Comparison of ENCODE assay signal across 9 cellular contexts in genomic region chr6:39792501-39793450, GRCh38. TPM values are rescaled to one million over a fixed set of nuclear protein-coding genes. Genes with fewer than 3 reads are reported as not detected.
A peak's percentile ranks its signal among the peaks of the same experiment; 100 is the strongest.
DNase-seq lines count a peak whose midpoint lies in the region; ATAC-seq, FAIRE-seq and TF ChIP-seq lines count a peak whose summit lies in the region.
"Had no signal": no experiment of that assay in that cellular context is flagged by ENCODE, and none has a peak within 500 bp of the region (broad histone marks: within the 10 kb centered on the region; RNA-seq: fewer than 3 reads in every experiment).

No MANE protein-coding gene starts in this region.

- TF ChIP-seq CTCF in cardiac fibroblast (IDR thresholded peaks at IDR 0.05; ENCODE audit: low read depth, low read length) (no peak), RWPE1 (conservative IDR thresholded peaks at IDR 0.05; ENCODE audit: low read depth) (no peak)

- CTCF ChIA-PET in RWPE1 (lab: Yijun Ruan, JAX) = interaction anchor here (0.6 to 0.7 kb wide), 2 partner anchors 49 to 906 kb away, joined by 3 read pairs; no protein-coding TSS in a partner anchor

- H3K4me1 ChIP-seq in HUES48 (ENCODE audit: control insufficient read depth, insufficient read depth, low read length) = peaks cover 11% of the 10 kb centered on the region; the same call in 1 of the 2 replicates
- no peaks in the 10 kb centered on the region for H3K4me1 ChIP-seq in small intestine (ENCODE audit: control insufficient read depth in 2 of 2, insufficient read depth in 1 of 2, low read depth in 1 of 2, low read length in 1 of 2)

- peaks cover 20% of the 10 kb centered on the region for H3K27me3 ChIP-seq in HUES48 (ENCODE audit: control insufficient read depth, insufficient read depth, low read length)
- H3K27me3 ChIP-seq in small intestine (ENCODE audit: control insufficient read depth in 2 of 2, insufficient read depth in 2 of 2, low read length in 2 of 2) = peaks cover 0 to 3% of the 10 kb centered on the region in 2 donors

- ATAC-seq in HG03139 (IDR thresholded peaks at IDR 0.05; ENCODE audit: unreplicated experiment) = no peak

- no peak for FAIRE-seq in small intestine (lab: Jason Lieb, UNC)

- H3K4me3 ChIP-seq in HUES48 (ENCODE audit: low read depth, low read length) (peak overlapping the region; percentile 75), cardiac fibroblast (replicated peaks in 1 of 2; ENCODE audit: low read depth in 2 of 2, low read length in 2 of 2) (peak overlapping the region; percentile 53 to 62), small intestine (ENCODE audit: low read depth in 1 of 2, low read length in 2 of 2) (peak overlapping the region; percentile 20 to 32)

- no peaks in the 10 kb centered on the region for H3K9me3 ChIP-seq in HUES48 (ENCODE audit: control insufficient read depth, insufficient read depth, low read length)
- no peaks in the 10 kb centered on the region for H3K9me3 ChIP-seq in small intestine (ENCODE audit: control insufficient read depth, low read depth)

- 17 to 21% (median 20%) methylated on average over 31 to 33 of the region's 33 CpGs for WGBS in small intestine, 3 donors

- peak in 1 of 2 donors; percentile 21 for DNase-seq in cardiac fibroblast (ENCODE audit: low read depth in 2 of 2)
- peak; percentile 57 for DNase-seq in left kidney (ENCODE audit: low read depth, low spot score)
- no peak for DNase-seq in small intestine
- no peak for DNase-seq in COLO829 (ENCODE audit: low spot score)
- no peak for DNase-seq in RWPE1 (ENCODE audit: low spot score)
- DNase-seq in T-helper 9 cell = no peak
- DNase-seq: NCI-H187 had no signal

- H3K9ac ChIP-seq in HUES48 (ENCODE audit: low read depth, low read length) = peak overlapping the region; percentile 61

- POLR2A ChIA-PET in RWPE1 (lab: Yijun Ruan, JAX; ENCODE audit: low non-redundant PET) = no interaction called here

- no peak overlapping the region for H3K27ac ChIP-seq in HUES48 (ENCODE audit: low read depth, low read length)
- peak overlapping the region in 1 of 2 donors; percentile 68 for H3K27ac ChIP-seq in small intestine (ENCODE audit: low read depth in 1 of 2, low read length in 1 of 2)
- H3K27ac ChIP-seq in RWPE1 = no peak overlapping the region

- H3K36me3 ChIP-seq in HUES48 (ENCODE audit: control insufficient read depth, insufficient read depth, low read length) (no peaks in the 10 kb centered on the region), small intestine (ENCODE audit: control insufficient read depth in 2 of 2, insufficient read depth in 2 of 2, low read length in 2 of 2) (no peaks in the 10 kb centered on the region)

RNA-seq across cellular contexts. Expression of gene DAAM2, which starts 0.6 kb away (rescaled TPM):
- polyA plus RNA-seq in small intestine = 10 to 100 TPM in 1 of 3 donors, 1 to 10 TPM in 1, under 1 TPM in 1; 0.89 to 12.9 (median 7.0) TPM
